8 cellular contexts compared by ENCODE assay signal in genomic region chr17:15945493-15946209, GRCh38. TPM values are rescaled to one million over a fixed set of nuclear protein-coding genes. Genes with fewer than 3 reads are reported as not detected.
A peak's percentile ranks its signal among the peaks of the same experiment; 100 is the strongest.
DNase-seq lines count a peak whose midpoint lies in the region; ATAC-seq and TF ChIP-seq lines count a peak whose summit lies in the region.

No MANE protein-coding gene starts in this region.

- H2AFZ ChIP-seq in parathyroid adenoma: peak overlapping the region; percentile 91

- H3K79me2 ChIP-seq in parathyroid adenoma: no peaks in the 10 kb centered on the region

- no peaks in the 10 kb centered on the region for H3K9me3 Mint-ChIP-seq in activated CD4-positive, alpha-beta memory T cell treated with anti-CD3 and anti-CD28 coated beads for 36 hours

- CTCF ChIA-PET in activated CD4-positive, alpha-beta memory T cell treated with anti-CD3 and anti-CD28 coated beads for 36 hours (lab: Charles Lee): interaction anchor here (0.6 to 2.8 kb wide), 4 partner anchors 11 to 53 kb away, joined by 3 to 28 read pairs (median 4); partner anchors contain the start of genes TTC19 and ZSWIM7

- peak; percentile 54 for DNase-seq in NCI-H82 (lab: John Stamatoyannopoulos, UW)
- DNase-seq in NCI-H82 treated with DMSO at 0.1 percent for 48 hours (lab: John Stamatoyannopoulos, UW; ENCODE audit: unreplicated experiment): no peak
- peak; percentile 33 for DNase-seq in activated CD4-positive, alpha-beta memory T cell treated with anti-CD3 and anti-CD28 coated beads for 36 hours
- DNase-seq in foreskin fibroblast: peak; percentile 30 to 65
- no peak for DNase-seq in NCI-H2107 treated with DMSO at 0.1 percent for 48 hours (lab: John Stamatoyannopoulos, UW; ENCODE audit: unreplicated experiment)
- DNase-seq in pons (ENCODE audit: low spot score): no peak

- no peaks in the 10 kb centered on the region for H3K36me3 ChIP-seq in parathyroid adenoma (ENCODE audit: control insufficient read depth, insufficient read depth, low read length)

- H3K9me3 ChIP-seq in parathyroid adenoma (ENCODE audit: control insufficient read depth, low read length): no peaks in the 10 kb centered on the region

- peaks cover 42% of the 10 kb centered on the region for H3K27me3 Mint-ChIP-seq in activated CD4-positive, alpha-beta memory T cell treated with anti-CD3 and anti-CD28 coated beads for 36 hours

- H3K27ac ChIP-seq in parathyroid adenoma: no peak overlapping the region

- ATAC-seq in HG02588 (IDR thresholded peaks at IDR 0.05; ENCODE audit: unreplicated experiment): no peak

- no peak overlapping the region for H3K27ac Mint-ChIP-seq in activated CD4-positive, alpha-beta memory T cell treated with anti-CD3 and anti-CD28 coated beads for 36 hours

- peak overlapping the region; percentile 63 for H3K4me3 Mint-ChIP-seq in activated CD4-positive, alpha-beta memory T cell treated with anti-CD3 and anti-CD28 coated beads for 36 hours

- H3K4me1 Mint-ChIP-seq in activated CD4-positive, alpha-beta memory T cell treated with anti-CD3 and anti-CD28 coated beads for 36 hours (ENCODE audit: low read depth): peaks cover 9% of the 10 kb centered on the region

- peak overlapping the region; percentile 59 to 77 for H3K4me3 ChIP-seq in foreskin fibroblast (ENCODE audit: low read depth in 1 of 2, low read length in 2 of 2)
- H3K4me3 ChIP-seq in parathyroid adenoma (ENCODE audit: low read depth, low read length): peak overlapping the region; percentile 23

- H3K36me3 Mint-ChIP-seq in activated CD4-positive, alpha-beta memory T cell treated with anti-CD3 and anti-CD28 coated beads for 36 hours: no peaks in the 10 kb centered on the region

- H3K4me2 ChIP-seq in parathyroid adenoma (ENCODE audit: low read length): peak overlapping the region; percentile 91

- no peak overlapping the region for H3K9ac ChIP-seq in parathyroid adenoma

- POLR2A ChIA-PET in activated CD4-positive, alpha-beta memory T cell treated with anti-CD3 and anti-CD28 coated beads for 36 hours (lab: Charles Lee): interaction anchor here (0.6 to 2.3 kb wide), 2 partner anchors 54 to 106 kb away, joined by 3 to 12 read pairs; partner anchors contain the start of genes TTC19 and ZSWIM7

- H3K27me3 ChIP-seq in parathyroid adenoma (ENCODE audit: control insufficient read depth, insufficient read depth, low read length): no peaks in the 10 kb centered on the region

- intact Hi-C loops in activated CD4-positive, alpha-beta memory T cell treated with anti-CD3 and anti-CD28 coated beads for 36 hours (cut with micrococcal nuclease): loop anchor here (1.0 to 2.0 kb wide), 2 partner anchors 13 to 53 kb away; no protein-coding TSS in a partner anchor

- no peaks in the 10 kb centered on the region for H3K4me1 ChIP-seq in parathyroid adenoma

- TF ChIP-seq CTCF in foreskin fibroblast (IDR thresholded peaks at IDR 0.05; ENCODE audit: low read depth, low read length) (no peak), parathyroid adenoma (IDR thresholded peaks at IDR 0.05) (no peak)

RNA-seq across cellular contexts. Expression of gene ADORA2B, which starts 0.7 kb away (rescaled TPM):
- under 1 TPM; 0.24 to 0.27 TPM for total RNA-seq in activated CD4-positive, alpha-beta memory T cell treated with anti-CD3 and anti-CD28 coated beads for 36 hours

RNA-seq across cellular contexts. Expression of gene ZSWIM7, which starts 53.9 kb away (rescaled TPM):
- total RNA-seq in activated CD4-positive, alpha-beta memory T cell treated with anti-CD3 and anti-CD28 coated beads for 36 hours: 10 to 100 TPM; 11.2 to 12.0 TPM

RNA-seq across cellular contexts. Expression of gene TTC19, which starts 54.0 kb away (rescaled TPM):
- 10 to 100 TPM; 21.0 to 22.6 TPM for total RNA-seq in activated CD4-positive, alpha-beta memory T cell treated with anti-CD3 and anti-CD28 coated beads for 36 hours

Comparison
In these comparisons a context has a peak if more than half of its experiments do, and no peak if none do; other contexts are left out.
1. DNase-seq: peak in NCI-H82 (single experiment), activated CD4-positive, alpha-beta memory T cell treated with anti-CD3 and anti-CD28 coated beads for 36 hours (single experiment) and foreskin fibroblast (2 of 2); none in NCI-H82 treated with DMSO at 0.1 percent for 48 hours (single experiment), NCI-H2107 treated with DMSO at 0.1 percent for 48 hours (single experiment) and pons (single experiment).